In genomic region chr3:156976933-156977332, GRCh38 we compare ENCODE assay signal across 26 cellular contexts.
"Had no signal": no experiment of that assay in that cellular context is flagged by ENCODE, and none has a peak within 500 bp of the region (broad histone marks: within the 10 kb centered on the region; RNA-seq: fewer than 3 reads in every experiment).

No MANE protein-coding gene starts in this region.

- H2AFZ ChIP-seq: PC-9 had no signal

- H3K27ac Mint-ChIP-seq: activated CD8-positive, alpha-beta memory T cell treated with anti-CD3 and anti-CD28 coated beads, Interleukin-2, amount 10 ng/mL, durations not matched to agents 7 days and 5 days; activated naive CD4-positive, alpha-beta T cell treated with anti-CD3 and anti-CD28 coated beads, Interleukin-2, amount 50 U/mL, for 72 hours; activated naive CD8-positive, alpha-beta T cell treated with anti-CD3 and anti-CD28 coated beads, Interleukin-2, amount 50 U/mL, for 24 hours; T-helper 1 cell treated with Interleukin-12 subunit alpha and Interleukin-12 subunit beta and Interleukin-4 antibody, amounts not matched to agents 30 μg/mL and 1 μg/mL, for 36 hours had no signal

- H3K27me3 ChIP-seq: ascending aorta, body of pancreas had no signal

- H3K27ac ChIP-seq: ascending aorta, body of pancreas, PC-9 had no signal

- H3K9me3 Mint-ChIP-seq: activated naive CD4-positive, alpha-beta T cell treated with anti-CD3 and anti-CD28 coated beads, Interleukin-2, amount 50 U/mL, for 72 hours; activated naive CD8-positive, alpha-beta T cell treated with anti-CD3 and anti-CD28 coated beads, Interleukin-2, amount 50 U/mL, for 24 hours; activated T-cell treated with anti-CD3 and anti-CD28 coated beads, Interleukin-2, amount 50 U/mL, for 4 hours; T-helper 1 cell treated with Interleukin-12 subunit alpha and Interleukin-12 subunit beta and Interleukin-4 antibody, amounts not matched to agents 30 μg/mL and 1 μg/mL, for 36 hours had no signal

- H3K27me3 Mint-ChIP-seq: activated CD8-positive, alpha-beta memory T cell treated with anti-CD3 and anti-CD28 coated beads, Interleukin-2, amount 10 ng/mL, durations not matched to agents 7 days and 5 days had no signal

- H3K36me3 Mint-ChIP-seq: activated CD8-positive, alpha-beta memory T cell treated with anti-CD3 and anti-CD28 coated beads, Interleukin-2, amount 10 ng/mL, durations not matched to agents 7 days and 5 days; activated naive CD4-positive, alpha-beta T cell treated with anti-CD3 and anti-CD28 coated beads, Interleukin-2, amount 50 U/mL, for 72 hours had no signal

- H3K4me3 ChIP-seq: ascending aorta, body of pancreas, K562, PC-9 had no signal

- DNase-seq: activated CD4-positive, alpha-beta T cell treated with anti-CD3 and anti-CD28 coated beads for 48 hours; activated CD4-positive, alpha-beta T cell treated with anti-CD3 and anti-CD28 coated beads, Interleukin-2, amount 50 U/mL, for 4 hours; activated CD4-positive, CD25-positive, alpha-beta regulatory T cell treated with anti-CD3 and anti-CD28 coated beads, Interleukin-2, amount 50 U/mL, for 72 hours; activated CD8-positive, alpha-beta memory T cell treated with anti-CD3 and anti-CD28 coated beads, Interleukin-2, amount 10 ng/mL, durations not matched to agents 7 days and 5 days; activated effector memory CD4-positive, alpha-beta T cell treated with anti-CD3 and anti-CD28 coated beads, Interleukin-2, amount 50 U/mL, for 16 hours; activated naive CD4-positive, alpha-beta T cell treated with Interleukin-2 at 50 U/mL for 16 hours; activated naive CD8-positive, alpha-beta T cell treated with anti-CD3 and anti-CD28 coated beads, Interleukin-2, amount 50 U/mL, for 24 hours; activated T-cell treated with anti-CD3 and anti-CD28 coated beads, Interleukin-2, amount 50 U/mL, for 4 hours; amniotic stem cell; body of pancreas; Kasumi-1; NCI-H1105 treated with DMSO at 0.1 percent for 48 hours; NCI-H1436 treated with DMSO at 0.1 percent for 48 hours; NCI-H187 treated with DMSO at 0.1 percent for 48 hours; NCI-H2107; NCI-H2171 treated with DMSO at 0.1 percent for 48 hours; NCI-H226; NCI-H526; NCI-H774; NK-92 treated with Interleukin-12 subunit alpha and Interleukin-12 subunit beta, amount 100 ng/mL, for 24 hours; SHP77 treated with DMSO at 0.1 percent for 48 hours had no signal

- H3K4me3 Mint-ChIP-seq: activated CD8-positive, alpha-beta memory T cell treated with anti-CD3 and anti-CD28 coated beads, Interleukin-2, amount 10 ng/mL, durations not matched to agents 7 days and 5 days; activated naive CD8-positive, alpha-beta T cell treated with anti-CD3 and anti-CD28 coated beads, Interleukin-2, amount 50 U/mL, for 24 hours; activated T-cell treated with anti-CD3 and anti-CD28 coated beads, Interleukin-2, amount 50 U/mL, for 4 hours; T-helper 1 cell treated with Interleukin-12 subunit alpha and Interleukin-12 subunit beta and Interleukin-4 antibody, amounts not matched to agents 30 μg/mL and 1 μg/mL, for 36 hours had no signal

- H3K36me3 ChIP-seq: ascending aorta had no signal

- H3K9me3 ChIP-seq: ascending aorta, body of pancreas had no signal

- ATAC-seq: activated CD8-positive, alpha-beta memory T cell treated with anti-CD3 and anti-CD28 coated beads, Interleukin-2, amount 10 ng/mL, durations not matched to agents 7 days and 5 days; activated naive CD4-positive, alpha-beta T cell treated with anti-CD3 and anti-CD28 coated beads, Interleukin-2, amount 50 U/mL, for 72 hours; activated naive CD8-positive, alpha-beta T cell treated with anti-CD3 and anti-CD28 coated beads, Interleukin-2, amount 50 U/mL, for 24 hours; activated T-cell treated with anti-CD3 and anti-CD28 coated beads, Interleukin-2, amount 50 U/mL, for 4 hours; body of pancreas; K562 had no signal

- H3K4me2 ChIP-seq: PC-9 had no signal

- H3K4me1 ChIP-seq: ascending aorta had no signal
